In genomic region chr16:89209522-89210044, GRCh38 we compare ENCODE assay signal across 24 cellular contexts. TPM values are rescaled to one million over a fixed set of nuclear protein-coding genes. Genes with fewer than 3 reads are reported as not detected.
"Had no signal": no experiment of that assay in that cellular context is flagged by ENCODE, and none has a peak within 500 bp of the region (broad histone marks: within the 10 kb centered on the region; RNA-seq: fewer than 3 reads in every experiment).

No MANE protein-coding gene starts in this region.

- H3K36me3 Mint-ChIP-seq: activated naive CD4-positive, alpha-beta T cell treated with anti-CD3 and anti-CD28 coated beads, Interleukin-2, amount 10 ng/mL, durations not matched to agents 7 days and 5 days; activated naive CD8-positive, alpha-beta T cell treated with anti-CD3 and anti-CD28 coated beads for 36 hours had no signal

- H2AFZ ChIP-seq: PC-9 had no signal

- H3K9me3 Mint-ChIP-seq: activated CD4-positive, alpha-beta memory T cell treated with anti-CD3 and anti-CD28 coated beads, Interleukin-2, amount 10 ng/mL, durations not matched to agents 7 days and 5 days; activated naive CD4-positive, alpha-beta T cell treated with anti-CD3 and anti-CD28 coated beads, Interleukin-2, amount 10 ng/mL, durations not matched to agents 7 days and 5 days; activated naive CD8-positive, alpha-beta T cell treated with anti-CD3 and anti-CD28 coated beads for 36 hours; activated T-cell treated with anti-CD3 and anti-CD28 coated beads, Interleukin-2, amount 50 U/mL, for 72 hours; activated T-helper 2 cell treated with anti-CD3 and anti-CD28 coated beads, Interferon-gamma antibody, Interleukin-2, Interleukin-4, amounts not matched to agents 10 μg/mL and 5 μg/mL and 100 μg/mL, durations not matched to agents 14 hours and 24 hours and 36 hours had no signal

- H3K4me2 ChIP-seq: PC-9 had no signal

- H3K4me3 Mint-ChIP-seq: activated CD4-positive, alpha-beta memory T cell treated with anti-CD3 and anti-CD28 coated beads, Interleukin-2, amount 10 ng/mL, durations not matched to agents 7 days and 5 days; activated CD4-positive, alpha-beta T cell treated with anti-CD3 and anti-CD28 coated beads for 36 hours; activated naive CD4-positive, alpha-beta T cell treated with anti-CD3 and anti-CD28 coated beads, Interleukin-2, amount 10 ng/mL, durations not matched to agents 7 days and 5 days; activated naive CD8-positive, alpha-beta T cell treated with anti-CD3 and anti-CD28 coated beads for 36 hours; activated T-cell treated with anti-CD3 and anti-CD28 coated beads, Interleukin-2, amount 50 U/mL, for 72 hours had no signal

- DNase-seq: activated CD4-positive, alpha-beta memory T cell treated with anti-CD3 and anti-CD28 coated beads, Interleukin-2, amount 10 ng/mL, durations not matched to agents 7 days and 5 days; activated CD4-positive, alpha-beta T cell treated with anti-CD3 and anti-CD28 coated beads for 36 hours; activated CD4-positive, alpha-beta T cell treated with anti-CD3 and anti-CD28 coated beads, Interleukin-2, amount 50 U/mL, for 1 hour; activated gamma-delta T cell treated with Interleukin-2 at 50 U/mL for 16 hours; activated naive CD4-positive, alpha-beta T cell treated with anti-CD3 and anti-CD28 coated beads, Interleukin-2, amount 10 ng/mL, durations not matched to agents 7 days and 5 days; activated naive CD8-positive, alpha-beta T cell treated with anti-CD3 and anti-CD28 coated beads for 36 hours; activated T-cell treated with anti-CD3 and anti-CD28 coated beads for 4 hours; activated T-cell treated with anti-CD3 and anti-CD28 coated beads, Interleukin-2, amount 50 U/mL, for 72 hours; brain microvascular endothelial cell; Karpas-422; MM.1S; NCI-H1105; NCI-H1436; NCI-H1694 treated with DMSO at 0.1 percent for 48 hours; NCI-H2029 treated with DMSO at 0.1 percent for 48 hours; NCI-H510A treated with DMSO at 0.1 percent for 48 hours; PC-9; T-helper 1 cell had no signal

- ATAC-seq: activated CD4-positive, alpha-beta T cell treated with anti-CD3 and anti-CD28 coated beads for 36 hours; activated T-cell treated with anti-CD3 and anti-CD28 coated beads, Interleukin-2, amount 50 U/mL, for 72 hours had no signal

- H3K4me3 ChIP-seq: cardiac muscle cell, PC-9, SK-N-MC had no signal

- H3K27ac ChIP-seq: brain microvascular endothelial cell, cardiac muscle cell, PC-9, SK-N-MC, VCaP had no signal

- H3K4me1 Mint-ChIP-seq: activated CD4-positive, alpha-beta memory T cell treated with anti-CD3 and anti-CD28 coated beads, Interleukin-2, amount 10 ng/mL, durations not matched to agents 7 days and 5 days; activated CD4-positive, alpha-beta T cell treated with anti-CD3 and anti-CD28 coated beads for 36 hours; activated naive CD4-positive, alpha-beta T cell treated with anti-CD3 and anti-CD28 coated beads, Interleukin-2, amount 10 ng/mL, durations not matched to agents 7 days and 5 days had no signal

- H3K36me3 ChIP-seq: brain microvascular endothelial cell, cardiac muscle cell had no signal

- H3K27me3 ChIP-seq: brain microvascular endothelial cell had no signal

- H3K27ac Mint-ChIP-seq: activated CD4-positive, alpha-beta memory T cell treated with anti-CD3 and anti-CD28 coated beads, Interleukin-2, amount 10 ng/mL, durations not matched to agents 7 days and 5 days; activated CD4-positive, alpha-beta T cell treated with anti-CD3 and anti-CD28 coated beads for 36 hours; activated naive CD4-positive, alpha-beta T cell treated with anti-CD3 and anti-CD28 coated beads, Interleukin-2, amount 10 ng/mL, durations not matched to agents 7 days and 5 days; activated naive CD8-positive, alpha-beta T cell treated with anti-CD3 and anti-CD28 coated beads for 36 hours; activated T-cell treated with anti-CD3 and anti-CD28 coated beads, Interleukin-2, amount 50 U/mL, for 72 hours; activated T-helper 2 cell treated with anti-CD3 and anti-CD28 coated beads, Interferon-gamma antibody, Interleukin-2, Interleukin-4, amounts not matched to agents 10 μg/mL and 5 μg/mL and 100 μg/mL, durations not matched to agents 14 hours and 24 hours and 36 hours had no signal

RNA-seq across cellular contexts. Expression of gene SLC22A31, which starts 9.2 kb away (rescaled TPM):
- total RNA-seq: activated CD8-positive, alpha-beta memory T cell treated with anti-CD3 and anti-CD28 coated beads for 36 hours; activated naive CD8-positive, alpha-beta T cell treated with anti-CD3 and anti-CD28 coated beads for 36 hours had no signal

RNA-seq across cellular contexts. Expression of gene CDH15, which starts 38.0 kb away (rescaled TPM):
- total RNA-seq: activated CD4-positive, alpha-beta memory T cell treated with anti-CD3 and anti-CD28 coated beads, Interleukin-2, amount 10 ng/mL, durations not matched to agents 7 days and 5 days; activated CD4-positive, alpha-beta T cell treated with anti-CD3 and anti-CD28 coated beads for 36 hours; activated CD8-positive, alpha-beta memory T cell treated with anti-CD3 and anti-CD28 coated beads for 36 hours; activated naive CD8-positive, alpha-beta T cell treated with anti-CD3 and anti-CD28 coated beads for 36 hours; activated T-cell treated with anti-CD3 and anti-CD28 coated beads, Interleukin-2, amount 50 U/mL, for 72 hours; activated T-helper 2 cell treated with anti-CD3 and anti-CD28 coated beads, Interferon-gamma antibody, Interleukin-2, Interleukin-4, amounts not matched to agents 10 μg/mL and 5 μg/mL and 100 μg/mL, durations not matched to agents 14 hours and 24 hours and 36 hours; PC-9; T-helper 2 cell treated with Interferon-gamma antibody and Interleukin-4, amounts not matched to agents 100 ng/mL and 5 ng/mL, for 36 hours had no signal
